Comparison of ENCODE assay signal across 9 cellular contexts in genomic region chr13:48093588-48093987, GRCh38. TPM values are rescaled to one million over a fixed set of nuclear protein-coding genes. Genes with fewer than 3 reads are reported as not detected.
A peak's percentile ranks its signal among the peaks of the same experiment; 100 is the strongest.
DNase-seq lines count a peak whose midpoint lies in the region; ATAC-seq, FAIRE-seq and TF ChIP-seq lines count a peak whose summit lies in the region.
"Had no signal": no experiment of that assay in that cellular context is flagged by ENCODE, and none has a peak within 500 bp of the region (broad histone marks: within the 10 kb centered on the region; RNA-seq: fewer than 3 reads in every experiment).

No MANE protein-coding gene starts in this region.

- no peak for FAIRE-seq in K562 (lab: Jason Lieb, UNC)

- H3K27me3 ChIP-seq in heart left ventricle (no peaks in the 10 kb centered on the region), K562 (ENCODE audit: control insufficient read depth in 2 of 2, insufficient read depth in 2 of 2, low read length in 2 of 2) (no peaks in the 10 kb centered on the region)

- peak overlapping the region; percentile 54 to 92; a peak in 3 of 4 replicates for H3K9ac ChIP-seq in K562 (ENCODE audit: insufficient read depth in 1 of 2, low read depth in 2 of 2, low read length in 2 of 2)

- BruUV-seq in K562 (replicated peaks; lab: Mats Ljungman, UMichigan), result no TSS peak

- ATAC-seq in heart left ventricle, result no peak
- ATAC-seq in Right ventricle myocardium inferior, result no peak
- ATAC-seq in K562, result peak; percentile 26; the same call in 1 of the 3 replicates

- H2AFZ ChIP-seq in K562 (ENCODE audit: low read depth, low read length), result no peak overlapping the region

- WGBS in heart left ventricle, 4 donors, result 78 to 81% (median 79%) methylated on average over 9 of the region's 9 CpGs
- WGBS in K562 (ENCODE audit: insufficient coverage, low coverage, missing lambda C conversion rate), result 14% methylated on average over 9 of the region's 9 CpGs
- whole genome bisulfite sequencing in mesodermal cell (ENCODE audit: insufficient coverage in 2 of 2), 2 experiments, result 82 to 84% methylated on average over 4 to 6 of the region's 9 CpGs
- WGBS in urinary bladder, result 77% methylated on average over 9 of the region's 9 CpGs

- peaks cover 64% of the 10 kb centered on the region for H3K79me2 ChIP-seq in K562 (ENCODE audit: control insufficient read depth, insufficient read depth, low read length)

- no peaks in the 10 kb centered on the region for H3K9me1 ChIP-seq in K562 (ENCODE audit: control insufficient read depth, insufficient read depth, low read length)

- TF ChIP-seq EP300 in K562 (IDR thresholded peaks at IDR 0.05; ENCODE audit: low read length), result no peak

- TF ChIP-seq CTCF in heart left ventricle (IDR thresholded peaks at IDR 0.05) (no peak), K562 (IDR thresholded peaks at IDR 0.05 in 2 of 3, conservative IDR thresholded peaks at IDR 0.05 in 1 of 3; ENCODE audit: insufficient read depth in 2 of 3, low read depth in 1 of 3, low read length in 3 of 3) (no peak)

- DNase-seq in heart left ventricle, result no peak
- DNase-seq in Right ventricle myocardium inferior (ENCODE audit: missing footprints), result no peak
- DNase-seq in K562 (ENCODE audit: extremely low read depth in 1 of 4, low spot score in 3 of 4), result peak in 1 of 4 experiments; percentile 8
- DNase-seq in activated CD4-positive, CD25-positive, alpha-beta regulatory T cell treated with anti-CD3 and anti-CD28 coated beads, Interleukin-2, amount 50 U/mL, for 72 hours, result no peak
- no peak for DNase-seq in stimulated activated CD4-positive, alpha-beta T cell treated with anti-CD3 and anti-CD28 coated beads, Interleukin-4, amount 100 ng/mL, for 24 hours
- no peak for DNase-seq in dedifferentiated amniotic fluid mesenchymal stem cell (ENCODE audit: extremely low spot score)
- DNase-seq: NCI-H510A had no signal

- no peak for TF ChIP-seq POLR2A in heart left ventricle (IDR thresholded peaks at IDR 0.05)
- TF ChIP-seq POLR2A in K562 (conservative IDR thresholded peaks at IDR 0.05), result no peak

- CTCF ChIA-PET in K562 (lab: Yijun Ruan, JAX; ENCODE audit: low intra/inter-chr PET ratio), result no interaction called here

- no peak for TF ChIP-seq RAD21 in K562 (CRISPR knock-in tag; conservative IDR thresholded peaks at IDR 0.05 in 1 of 2, IDR thresholded peaks at IDR 0.05 in 1 of 2)

- in situ Hi-C loops in K562 (cut with MboI), result no loop called here

- H3K4me3 ChIP-seq in heart left ventricle (peak overlapping the region in 10 of 12 donors; percentile 65 to 98 (median 87)), K562 (peak overlapping the region; percentile 96), mesodermal cell (ENCODE audit: extremely low read depth, insufficient read depth, low read length, poor library complexity, severe bottlenecking) (peak overlapping the region; percentile 99), urinary bladder (ENCODE audit: low read depth, low read length) (peak overlapping the region; percentile 93)

- intact Hi-C loops in heart left ventricle (cut with DNase I), result loop anchor here in 7 of 10 donors (10.0 kb wide), 3 partner anchors 141 to 491 kb away; partner anchors contain the start of gene ITM2B (in 5 of the 7)
- intact Hi-C loops in Right ventricle myocardium inferior (cut with DNase I), result no loop called here
- intact Hi-C loops in K562 (cut with micrococcal nuclease), result no loop called here

- H4K20me1 ChIP-seq in K562 (replicated peaks; ENCODE audit: control insufficient read depth, insufficient read depth, low read length), result peaks cover 12% of the 10 kb centered on the region

- H3K4me1 ChIP-seq in heart left ventricle (peaks cover 0 to 59% (median 36%) of the 10 kb centered on the region in 12 donors), K562 (replicated peaks in 1 of 2; ENCODE audit: control insufficient read depth in 2 of 2, insufficient read depth in 2 of 2, low read length in 2 of 2) (peaks cover 0 to 3% of the 10 kb centered on the region in 2 experiments; a peak in 2 of 5 replicates), mesodermal cell (ENCODE audit: control insufficient read depth, insufficient read depth, low read length, poor library complexity, severe bottlenecking) (peaks cover 4% of the 10 kb centered on the region), urinary bladder (ENCODE audit: insufficient read depth) (no peaks in the 10 kb centered on the region)

- H3K27ac ChIP-seq in heart left ventricle (no peak overlapping the region), K562 (ENCODE audit: extremely low read depth, low read depth, low read length) (no peak overlapping the region; the same call in 2 of the 3 replicates), mesodermal cell (ENCODE audit: low read depth, low read length, severe bottlenecking) (no peak overlapping the region), urinary bladder (ENCODE audit: low read depth) (no peak overlapping the region)

- POLR2A ChIA-PET in K562 (lab: Yijun Ruan, JAX), result interaction anchor here (1.0 kb wide), 1 partner anchor 43 kb away, joined by 5 read pairs; no protein-coding TSS in a partner anchor

- peak overlapping the region; percentile 84 for H3K4me2 ChIP-seq in K562 (ENCODE audit: insufficient read depth, low read length)

- H3K9me3 ChIP-seq in heart left ventricle (no peaks in the 10 kb centered on the region), K562 (replicated peaks; ENCODE audit: control insufficient read depth, insufficient read depth, low read depth, low read length) (0 out of 2 replicates have a peak, but pooled peaks cover 3% of the 10 kb centered on the region), mesodermal cell (ENCODE audit: control insufficient read depth, low read length) (peaks cover 3% of the 10 kb centered on the region)

- H3K36me3 ChIP-seq in heart left ventricle, result peaks cover 0 to 3% (median 0%) of the 10 kb centered on the region in 9 donors
- H3K36me3 ChIP-seq in K562 (ENCODE audit: control insufficient read depth, insufficient read depth, low read length), result peaks cover 15% of the 10 kb centered on the region; the same call in 2 of the 3 replicates
- peaks cover 18% of the 10 kb centered on the region for H3K36me3 ChIP-seq in mesodermal cell (ENCODE audit: control insufficient read depth, insufficient read depth, low read length)
- no peaks in the 10 kb centered on the region for H3K36me3 ChIP-seq in urinary bladder (ENCODE audit: insufficient read depth)

TF ChIP-seq in K562, 482 proteins besides CTCF, POLR2A, EP300 and RAD21 (continues in another document):
- no peak for TF ChIP-seq MEIS2 (IDR thresholded peaks at IDR 0.05; ENCODE audit: partially characterized antibody)

RNA-seq across cellular contexts. Expression of gene MED4, which starts 1.3 kb away (rescaled TPM):
- total RNA-seq in heart left ventricle, result 10 to 100 TPM; 24.9 to 50.3 (median 46.0) TPM
- polyA plus RNA-seq in heart left ventricle, result 10 to 100 TPM; 48.9 to 50.6 TPM
- 42.2 TPM for total RNA-seq in Right ventricle myocardium inferior
- total RNA-seq in K562 (2011; cell fraction: chromatin; rRNA removed; ENCODE audit: low replicate concordance), result 5.6 and 20.3 TPM in 2 replicates
- total RNA-seq in K562 (2011; cell fraction: nucleolus; rRNA removed), result 5.7 and 7.8 TPM in 2 replicates
- total RNA-seq in K562 (2011; cell fraction: nucleoplasm; rRNA removed), result 10.4 and 21.2 TPM in 2 replicates
- total RNA-seq in K562 (2014; rRNA removed), result 22.2 and 24.5 TPM in 2 replicates
- 35.7 and 45.1 TPM in 2 replicates for total RNA-seq in K562 (2014; rRNA removed; fragmentation: Illumina TruSeq; extraction: Trizol)
- 33.8 and 35.2 TPM in 2 replicates for total RNA-seq in K562 (2015; rRNA removed; fragmentation: Illumina TruSeq; extraction: Trizol)
- total RNA-seq in K562 (2021), result 29.9 and 34.1 TPM in 2 replicates
- polyA plus RNA-seq in K562 (2011; rRNA removed), result 61.5 and 80.8 TPM in 2 replicates
- polyA plus RNA-seq in K562 (2011; cell fraction: cytosol; rRNA removed), result 22.5 and 37.4 TPM in 2 replicates
- polyA plus RNA-seq in K562 (2011; cell fraction: nucleus; rRNA removed), result 11.1 and 16.6 TPM in 2 replicates
- polyA plus RNA-seq in K562 (2012), result 25.7 and 37.5 TPM in 2 replicates
- 59.6 and 63.6 TPM in 2 replicates for polyA plus RNA-seq in K562 (2014; fragmentation: Illumina TruSeq; extraction: Trizol)
- polyA plus RNA-seq in K562 (2014; fragmentation: Nextera tagmentation; extraction: Ambion mirVana), result 10 to 100 TPM; 73.5 to 87.3 TPM
- polyA plus RNA-seq in K562 (2014; rRNA removed), result 55.3 and 58.3 TPM in 2 replicates
- polyA minus RNA-seq in K562 (2011; rRNA and poly(A)+ RNA removed), result 26.2 and 26.9 TPM in 2 replicates
- 11.5 and 20.2 TPM in 2 replicates for polyA minus RNA-seq in K562 (2011; cell fraction: cytosol; rRNA and poly(A)+ RNA removed)
- 4.2 and 12.6 TPM in 2 replicates for polyA minus RNA-seq in K562 (2011; cell fraction: nucleus; rRNA and poly(A)+ RNA removed)
- polyA plus RNA-seq in mesodermal cell (2013, experiment 1 of 2), result 50.0 TPM
- polyA plus RNA-seq in mesodermal cell (2013, experiment 2 of 2), result 58.7 TPM
- 52.4 TPM for total RNA-seq in urinary bladder
- polyA plus RNA-seq in urinary bladder, result 56.3 TPM

RNA-seq across cellular contexts. Expression of gene NUDT15, which starts 56.1 kb away (rescaled TPM):
- total RNA-seq in heart left ventricle, result 10 to 100 TPM in 6 of 9 donors, 1 to 10 TPM in 3; 6.8 to 12.6 (median 10.4) TPM
- polyA plus RNA-seq in heart left ventricle, result 10 to 100 TPM; 13.0 to 13.9 TPM
- total RNA-seq in Right ventricle myocardium inferior, result 12.1 TPM
- 0.93 and 3.4 TPM in 2 replicates for total RNA-seq in K562 (2011; cell fraction: chromatin; rRNA removed; ENCODE audit: low replicate concordance)
- total RNA-seq in K562 (2011; cell fraction: nucleolus; rRNA removed), result 1.7 and 2.1 TPM in 2 replicates
- total RNA-seq in K562 (2011; cell fraction: nucleoplasm; rRNA removed), result 3.4 and 6.3 TPM in 2 replicates
- total RNA-seq in K562 (2014; rRNA removed), result 14.2 and 14.6 TPM in 2 replicates
- 25.0 and 25.3 TPM in 2 replicates for total RNA-seq in K562 (2014; rRNA removed; fragmentation: Illumina TruSeq; extraction: Trizol)
- total RNA-seq in K562 (2015; rRNA removed; fragmentation: Illumina TruSeq; extraction: Trizol), result 24.8 and 26.9 TPM in 2 replicates
- total RNA-seq in K562 (2021), result 14.4 and 15.6 TPM in 2 replicates
- polyA plus RNA-seq in K562 (2011; rRNA removed), result 18.6 and 23.2 TPM in 2 replicates
- 7.6 and 16.8 TPM in 2 replicates for polyA plus RNA-seq in K562 (2011; cell fraction: cytosol; rRNA removed)
- polyA plus RNA-seq in K562 (2011; cell fraction: nucleus; rRNA removed), result 2.0 and 3.8 TPM in 2 replicates
- 15.4 and 17.3 TPM in 2 replicates for polyA plus RNA-seq in K562 (2012)
- polyA plus RNA-seq in K562 (2014; fragmentation: Illumina TruSeq; extraction: Trizol), result 19.4 and 25.6 TPM in 2 replicates
- 10 to 100 TPM; 19.0 to 21.6 TPM for polyA plus RNA-seq in K562 (2014; fragmentation: Nextera tagmentation; extraction: Ambion mirVana)
- polyA plus RNA-seq in K562 (2014; rRNA removed), result 19.5 and 21.4 TPM in 2 replicates
- polyA minus RNA-seq in K562 (2011; rRNA and poly(A)+ RNA removed), result 5.7 and 6.7 TPM in 2 replicates
- 3.3 and 4.0 TPM in 2 replicates for polyA minus RNA-seq in K562 (2011; cell fraction: cytosol; rRNA and poly(A)+ RNA removed)
- 0.94 and 2.3 TPM in 2 replicates for polyA minus RNA-seq in K562 (2011; cell fraction: nucleus; rRNA and poly(A)+ RNA removed)
- polyA plus RNA-seq in mesodermal cell (2013, experiment 1 of 2), result 21.9 TPM
- 23.5 TPM for polyA plus RNA-seq in mesodermal cell (2013, experiment 2 of 2)
- 15.3 TPM for total RNA-seq in urinary bladder
- polyA plus RNA-seq in urinary bladder, result 9.9 TPM

Comparison
In these comparisons a context has a peak if more than half of its experiments do, and no peak if none do; other contexts are left out.
1. intact Hi-C loops: an anchor here in heart left ventricle (10.0 kb wide); none called in Right ventricle myocardium inferior and K562.